ENCODE assay signal across 9 cellular contexts in the genomic region with DNA sequence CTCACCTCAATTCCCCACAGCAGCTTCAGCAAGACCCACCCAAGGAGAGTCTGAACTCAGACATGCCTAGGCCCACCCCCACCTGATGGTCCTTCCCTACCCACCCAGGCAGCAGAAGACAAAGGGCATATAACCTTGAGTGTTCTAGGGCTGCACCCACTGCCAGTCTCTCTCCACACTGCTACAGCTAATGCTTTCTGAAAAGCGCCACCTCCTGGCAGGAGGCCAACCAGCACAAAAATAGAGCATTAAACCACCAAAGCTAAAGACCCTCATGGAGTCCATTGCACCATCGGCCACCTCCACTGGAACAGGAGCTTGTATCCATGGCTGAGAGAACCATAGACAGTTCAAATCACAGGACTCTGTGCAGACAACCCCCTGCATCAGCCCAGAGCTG. TPM values are rescaled to one million over a fixed set of nuclear protein-coding genes. Genes with fewer than 3 reads are reported as not detected.
A peak's percentile ranks its signal among the peaks of the same experiment; 100 is the strongest.
DNase-seq lines count a peak whose midpoint lies in the region; ATAC-seq and TF ChIP-seq lines count a peak whose summit lies in the region.
"Had no signal": no experiment of that assay in that cellular context is flagged by ENCODE, and none has a peak within 500 bp of the region (broad histone marks: within the 10 kb centered on the region; RNA-seq: fewer than 3 reads in every experiment).

No MANE protein-coding gene starts in this region.

- H3K4me3 Mint-ChIP-seq in activated naive CD4-positive, alpha-beta T cell treated with anti-CD3 and anti-CD28 coated beads for 36 hours = no peak overlapping the region

- peaks cover 2% of the 10 kb centered on the region for H3K36me3 Mint-ChIP-seq in activated naive CD4-positive, alpha-beta T cell treated with anti-CD3 and anti-CD28 coated beads for 36 hours (ENCODE audit: low read depth)

- H3K4me1 ChIP-seq in RWPE2 (ENCODE audit: insufficient read depth, poor library complexity, severe bottlenecking) = no peaks in the 10 kb centered on the region
- no peaks in the 10 kb centered on the region for H3K4me1 ChIP-seq in uterus
- H3K4me1 ChIP-seq: heart left ventricle had no signal

- no peak for TF ChIP-seq POLR2A in uterus (IDR thresholded peaks at IDR 0.05)

- no peak overlapping the region for H3K27ac ChIP-seq in RWPE2 (ENCODE audit: poor library complexity, severe bottlenecking)
- H3K27ac ChIP-seq in uterus = no peak overlapping the region
- H3K27ac ChIP-seq: heart left ventricle had no signal

- H3K9me3 ChIP-seq in RWPE2 (ENCODE audit: severe bottlenecking) = no peaks in the 10 kb centered on the region
- no peaks in the 10 kb centered on the region for H3K9me3 ChIP-seq in uterus

- H3K36me3 ChIP-seq in RWPE2 (ENCODE audit: low read depth) (no peaks in the 10 kb centered on the region), uterus (no peaks in the 10 kb centered on the region)
- H3K36me3 ChIP-seq: heart left ventricle had no signal

- H3K4me1 Mint-ChIP-seq in activated naive CD4-positive, alpha-beta T cell treated with anti-CD3 and anti-CD28 coated beads for 36 hours (ENCODE audit: low read depth) = no peaks in the 10 kb centered on the region

- H3K4me3 ChIP-seq in GM12875 (ENCODE audit: low read depth, low read length) (no peak overlapping the region), RWPE2 (ENCODE audit: severe bottlenecking) (no peak overlapping the region), uterus (no peak overlapping the region)
- H3K4me3 ChIP-seq: heart left ventricle had no signal

- TF ChIP-seq CTCF in GM12875 (IDR thresholded peaks at IDR 0.05; ENCODE audit: borderline replicate concordance, insufficient read depth, low read depth, low read length) = peak; percentile 65
- peak; percentile 12 for TF ChIP-seq CTCF in RWPE2 (IDR thresholded peaks at IDR 0.05; ENCODE audit: poor library complexity, severe bottlenecking)
- TF ChIP-seq CTCF in uterus (IDR thresholded peaks at IDR 0.05) = no peak

- intact Hi-C loops in activated naive CD4-positive, alpha-beta T cell treated with anti-CD3 and anti-CD28 coated beads for 36 hours (cut with micrococcal nuclease) = loop anchor here (1.0 kb wide), 2 partner anchors 37 to 301 kb away; no protein-coding TSS in a partner anchor
- intact Hi-C loops in uterus (cut with DNase I; ENCODE audit: low total_unique reads) = no loop called here

- CTCF ChIA-PET in activated naive CD4-positive, alpha-beta T cell treated with anti-CD3 and anti-CD28 coated beads for 36 hours (lab: Charles Lee) = interaction anchor here (0.8 to 5.5 kb wide), 25 partner anchors 10 to 352 kb away, joined by 3 to 105 read pairs (median 7); a partner anchor contains a TSS

- H3K27ac Mint-ChIP-seq in activated naive CD4-positive, alpha-beta T cell treated with anti-CD3 and anti-CD28 coated beads for 36 hours = no peak overlapping the region

- no peaks in the 10 kb centered on the region for H3K27me3 Mint-ChIP-seq in activated naive CD4-positive, alpha-beta T cell treated with anti-CD3 and anti-CD28 coated beads for 36 hours (ENCODE audit: low read depth)

- DNase-seq in RWPE2 (ENCODE audit: low spot score) = no peak
- peak; percentile 81 for DNase-seq in activated naive CD4-positive, alpha-beta T cell treated with anti-CD3 and anti-CD28 coated beads for 36 hours
- peak; percentile 49 to 62 (median 55) for DNase-seq in stimulated activated CD4-positive, alpha-beta T cell treated with anti-CD3 and anti-CD28 coated beads, Interleukin-12 subunit alpha, Interleukin-12 subunit beta, amount 100 ng/mL, for 48 hours (ENCODE audit: low read depth in 2 of 3, low spot score in 1 of 3)
- no peak for DNase-seq in NCI-H2081 (lab: John Stamatoyannopoulos, UW)
- no peak for DNase-seq in uterus

- no peaks in the 10 kb centered on the region for H3K27me3 ChIP-seq in RWPE2 (ENCODE audit: insufficient read depth, poor library complexity, severe bottlenecking)
- H3K27me3 ChIP-seq in uterus = no peaks in the 10 kb centered on the region
- H3K27me3 ChIP-seq: heart left ventricle had no signal

- ATAC-seq in RWPE2 (ENCODE audit: low read depth) (no peak), HG03045 (IDR thresholded peaks at IDR 0.05; ENCODE audit: unreplicated experiment) (no peak), GM19035 (IDR thresholded peaks at IDR 0.05; ENCODE audit: unreplicated experiment) (no peak)
- ATAC-seq: heart left ventricle had no signal

- H3K9me3 Mint-ChIP-seq in activated naive CD4-positive, alpha-beta T cell treated with anti-CD3 and anti-CD28 coated beads for 36 hours = peaks cover 7% of the 10 kb centered on the region

RNA-seq across cellular contexts. Expression of a gene that starts 11.3 kb away (rescaled TPM):
- total RNA-seq in activated naive CD4-positive, alpha-beta T cell treated with anti-CD3 and anti-CD28 coated beads for 36 hours = 10 to 100 TPM; 19.2 to 20.9 TPM
- total RNA-seq in uterus = 100 to 1,000 TPM in 1 of 4 donors, 10 to 100 TPM in 1, 1 to 10 TPM in 2; 3.5 to 145 (median 10.1) TPM

RNA-seq across cellular contexts. Expression of a gene that starts 46.7 kb away (rescaled TPM):
- not detected for total RNA-seq in activated naive CD4-positive, alpha-beta T cell treated with anti-CD3 and anti-CD28 coated beads for 36 hours
- total RNA-seq in uterus = not detected

Comparison
In these comparisons a context has a peak if more than half of its experiments do, and no peak if none do; other contexts are left out.
1. CTCF ChIP-seq: peak in GM12875 (single experiment) and RWPE2 (single experiment); none in uterus (0 of 4).
2. DNase-seq: peak in activated naive CD4-positive, alpha-beta T cell treated with anti-CD3 and anti-CD28 coated beads for 36 hours (single experiment) and stimulated activated CD4-positive, alpha-beta T cell treated with anti-CD3 and anti-CD28 coated beads, Interleukin-12 subunit alpha, Interleukin-12 subunit beta, amount 100 ng/mL, for 48 hours (3 of 3); none in RWPE2 (single experiment), NCI-H2081 (0 of 2) and uterus (0 of 2).